In genomic region chr10:116094356-116094755, GRCh38 we compare ENCODE assay signal across 33 cellular contexts.
"Had no signal": no experiment of that assay in that cellular context is flagged by ENCODE, and none has a peak within 500 bp of the region (broad histone marks: within the 10 kb centered on the region; RNA-seq: fewer than 3 reads in every experiment).

No MANE protein-coding gene starts in this region.

- H3K27me3 ChIP-seq: MG63 had no signal

- H3K9me3 ChIP-seq: MG63 had no signal

- H3K4me3 ChIP-seq: MG63 had no signal

- H3K36me3 ChIP-seq: MG63 had no signal

- DNase-seq: Karpas-422, Kasumi-1, MG63, MM.1S, MV-4-11, NCI-H1048, NCI-H1092, NCI-H1092 treated with DMSO at 0.1 percent for 48 hours, NCI-H1105, NCI-H1105 treated with DMSO at 0.1 percent for 48 hours, NCI-H1417 treated with DMSO at 0.1 percent for 48 hours, NCI-H1436, NCI-H1436 treated with DMSO at 0.1 percent for 48 hours, NCI-H146, NCI-H1694, NCI-H1694 treated with DMSO at 0.1 percent for 48 hours, NCI-H187, NCI-H187 treated with DMSO at 0.1 percent for 48 hours, NCI-H1930, NCI-H2029, NCI-H2029 treated with DMSO at 0.1 percent for 48 hours, NCI-H2081, NCI-H2081 treated with DMSO at 0.1 percent for 48 hours, NCI-H2107, NCI-H2171, NCI-H2171 treated with DMSO at 0.1 percent for 48 hours, NCI-H2227 treated with DMSO at 0.1 percent for 48 hours, NCI-H226, NCI-H345, NCI-H446, NCI-H446 treated with DMSO at 0.1 percent for 48 hours, NCI-H510A, NCI-H510A treated with DMSO at 0.1 percent for 48 hours had no signal
